In the genomic region with DNA sequence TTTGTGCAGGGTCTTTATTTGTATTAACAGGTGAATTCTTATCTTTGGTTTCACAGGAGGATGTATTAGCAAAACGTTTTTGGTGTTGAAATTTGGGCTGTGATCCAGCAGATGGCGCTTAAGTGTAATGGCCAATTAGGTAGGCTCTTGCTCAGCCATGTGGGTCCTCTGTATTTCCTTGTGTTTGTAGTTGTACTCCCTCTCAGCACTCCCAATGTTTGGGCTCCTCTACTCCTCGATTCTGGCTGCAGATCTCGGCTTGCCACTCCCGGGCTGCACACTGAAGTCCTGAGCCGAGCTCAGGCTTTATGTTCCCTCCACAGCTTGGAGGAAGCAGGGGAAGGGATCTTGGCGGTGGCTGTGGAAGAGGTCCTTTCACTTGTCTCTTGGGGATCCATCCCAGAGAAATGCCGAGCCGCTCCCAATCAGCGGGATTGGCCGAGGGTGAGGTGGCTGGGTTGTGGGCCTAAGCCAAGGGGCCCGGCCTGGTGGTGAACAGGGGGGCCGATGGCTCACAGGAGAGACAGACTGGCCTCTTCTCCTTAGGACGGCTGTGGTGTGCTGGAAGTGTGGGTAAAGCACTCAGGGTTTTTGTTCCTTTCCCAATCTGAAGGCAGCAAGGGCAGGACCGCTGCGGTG, we compare ENCODE assay signal across 1 cellular context.
TF ChIP-seq lines count a peak whose summit lies in the region.

No MANE protein-coding gene starts in this region.

TF ChIP-seq in GM23338, 12 proteins besides CTCF, POLR2A, EP300 and RAD21 (continued from another document):
- TF ChIP-seq, protein P1, sequence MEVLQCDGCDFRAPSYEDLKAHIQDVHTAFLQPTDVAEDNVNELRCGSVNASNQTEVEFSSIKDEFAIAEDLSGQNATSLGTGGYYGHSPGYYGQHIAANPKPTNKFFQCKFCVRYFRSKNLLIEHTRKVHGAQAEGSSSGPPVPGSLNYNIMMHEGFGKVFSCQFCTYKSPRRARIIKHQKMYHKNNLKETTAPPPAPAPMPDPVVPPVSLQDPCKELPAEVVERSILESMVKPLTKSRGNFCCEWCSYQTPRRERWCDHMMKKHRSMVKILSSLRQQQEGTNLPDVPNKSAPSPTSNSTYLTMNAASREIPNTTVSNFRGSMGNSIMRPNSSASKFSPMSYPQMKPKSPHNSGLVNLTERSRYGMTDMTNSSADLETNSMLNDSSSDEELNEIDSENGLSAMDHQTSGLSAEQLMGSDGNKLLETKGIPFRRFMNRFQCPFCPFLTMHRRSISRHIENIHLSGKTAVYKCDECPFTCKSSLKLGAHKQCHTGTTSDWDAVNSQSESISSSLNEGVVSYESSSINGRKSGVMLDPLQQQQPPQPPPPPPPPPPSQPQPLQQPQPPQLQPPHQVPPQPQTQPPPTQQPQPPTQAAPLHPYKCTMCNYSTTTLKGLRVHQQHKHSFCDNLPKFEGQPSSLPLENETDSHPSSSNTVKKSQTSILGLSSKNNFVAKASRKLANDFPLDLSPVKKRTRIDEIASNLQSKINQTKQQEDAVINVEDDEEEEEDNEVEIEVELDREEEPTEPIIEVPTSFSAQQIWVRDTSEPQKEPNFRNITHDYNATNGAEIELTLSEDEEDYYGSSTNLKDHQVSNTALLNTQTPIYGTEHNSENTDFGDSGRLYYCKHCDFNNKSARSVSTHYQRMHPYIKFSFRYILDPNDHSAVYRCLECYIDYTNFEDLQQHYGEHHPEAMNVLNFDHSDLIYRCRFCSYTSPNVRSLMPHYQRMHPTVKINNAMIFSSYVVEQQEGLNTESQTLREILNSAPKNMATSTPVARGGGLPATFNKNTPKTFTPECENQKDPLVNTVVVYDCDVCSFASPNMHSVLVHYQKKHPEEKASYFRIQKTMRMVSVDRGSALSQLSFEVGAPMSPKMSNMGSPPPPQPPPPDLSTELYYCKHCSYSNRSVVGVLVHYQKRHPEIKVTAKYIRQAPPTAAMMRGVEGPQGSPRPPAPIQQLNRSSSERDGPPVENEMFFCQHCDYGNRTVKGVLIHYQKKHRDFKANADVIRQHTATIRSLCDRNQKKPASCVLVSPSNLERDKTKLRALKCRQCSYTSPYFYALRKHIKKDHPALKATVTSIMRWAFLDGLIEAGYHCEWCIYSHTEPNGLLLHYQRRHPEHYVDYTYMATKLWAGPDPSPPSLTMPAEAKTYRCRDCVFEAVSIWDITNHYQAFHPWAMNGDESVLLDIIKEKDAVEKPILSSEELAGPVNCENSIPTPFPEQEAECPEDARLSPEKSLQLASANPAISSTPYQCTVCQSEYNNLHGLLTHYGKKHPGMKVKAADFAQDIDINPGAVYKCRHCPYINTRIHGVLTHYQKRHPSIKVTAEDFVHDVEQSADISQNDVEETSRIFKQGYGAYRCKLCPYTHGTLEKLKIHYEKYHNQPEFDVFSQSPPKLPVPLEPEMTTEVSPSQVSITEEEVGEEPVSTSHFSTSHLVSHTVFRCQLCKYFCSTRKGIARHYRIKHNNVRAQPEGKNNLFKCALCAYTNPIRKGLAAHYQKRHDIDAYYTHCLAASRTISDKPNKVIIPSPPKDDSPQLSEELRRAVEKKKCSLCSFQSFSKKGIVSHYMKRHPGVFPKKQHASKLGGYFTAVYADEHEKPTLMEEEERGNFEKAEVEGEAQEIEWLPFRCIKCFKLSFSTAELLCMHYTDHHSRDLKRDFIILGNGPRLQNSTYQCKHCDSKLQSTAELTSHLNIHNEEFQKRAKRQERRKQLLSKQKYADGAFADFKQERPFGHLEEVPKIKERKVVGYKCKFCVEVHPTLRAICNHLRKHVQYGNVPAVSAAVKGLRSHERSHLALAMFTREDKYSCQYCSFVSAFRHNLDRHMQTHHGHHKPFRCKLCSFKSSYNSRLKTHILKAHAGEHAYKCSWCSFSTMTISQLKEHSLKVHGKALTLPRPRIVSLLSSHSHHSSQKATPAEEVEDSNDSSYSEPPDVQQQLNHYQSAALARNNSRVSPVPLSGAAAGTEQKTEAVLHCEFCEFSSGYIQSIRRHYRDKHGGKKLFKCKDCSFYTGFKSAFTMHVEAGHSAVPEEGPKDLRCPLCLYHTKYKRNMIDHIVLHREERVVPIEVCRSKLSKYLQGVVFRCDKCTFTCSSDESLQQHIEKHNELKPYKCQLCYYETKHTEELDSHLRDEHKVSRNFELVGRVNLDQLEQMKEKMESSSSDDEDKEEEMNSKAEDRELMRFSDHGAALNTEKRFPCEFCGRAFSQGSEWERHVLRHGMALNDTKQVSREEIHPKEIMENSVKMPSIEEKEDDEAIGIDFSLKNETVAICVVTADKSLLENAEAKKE (CRISPR knock-in tag; IDR thresholded peaks at IDR 0.05), result no peak
- no peak for TF ChIP-seq ZNF114 (CRISPR knock-in tag; IDR thresholded peaks at IDR 0.05)
- TF ChIP-seq, protein P2, sequence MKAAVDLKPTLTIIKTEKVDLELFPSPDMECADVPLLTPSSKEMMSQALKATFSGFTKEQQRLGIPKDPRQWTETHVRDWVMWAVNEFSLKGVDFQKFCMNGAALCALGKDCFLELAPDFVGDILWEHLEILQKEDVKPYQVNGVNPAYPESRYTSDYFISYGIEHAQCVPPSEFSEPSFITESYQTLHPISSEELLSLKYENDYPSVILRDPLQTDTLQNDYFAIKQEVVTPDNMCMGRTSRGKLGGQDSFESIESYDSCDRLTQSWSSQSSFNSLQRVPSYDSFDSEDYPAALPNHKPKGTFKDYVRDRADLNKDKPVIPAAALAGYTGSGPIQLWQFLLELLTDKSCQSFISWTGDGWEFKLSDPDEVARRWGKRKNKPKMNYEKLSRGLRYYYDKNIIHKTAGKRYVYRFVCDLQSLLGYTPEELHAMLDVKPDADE (IDR thresholded peaks at IDR 0.05), result no peak
- no peak for TF ChIP-seq EZH2phosphoT487 (IDR thresholded peaks at IDR 0.05; ENCODE audit: unreplicated experiment)
- no peak for TF ChIP-seq JUNB (IDR thresholded peaks at IDR 0.05; ENCODE audit: unreplicated experiment)
- no peak for TF ChIP-seq POLR2AphosphoS5 (IDR thresholded peaks at IDR 0.05; ENCODE audit: low read depth)
- no peak for TF ChIP-seq ZNF331 (CRISPR knock-in tag; IDR thresholded peaks at IDR 0.05; ENCODE audit: low read depth)
